In the genomic region with DNA sequence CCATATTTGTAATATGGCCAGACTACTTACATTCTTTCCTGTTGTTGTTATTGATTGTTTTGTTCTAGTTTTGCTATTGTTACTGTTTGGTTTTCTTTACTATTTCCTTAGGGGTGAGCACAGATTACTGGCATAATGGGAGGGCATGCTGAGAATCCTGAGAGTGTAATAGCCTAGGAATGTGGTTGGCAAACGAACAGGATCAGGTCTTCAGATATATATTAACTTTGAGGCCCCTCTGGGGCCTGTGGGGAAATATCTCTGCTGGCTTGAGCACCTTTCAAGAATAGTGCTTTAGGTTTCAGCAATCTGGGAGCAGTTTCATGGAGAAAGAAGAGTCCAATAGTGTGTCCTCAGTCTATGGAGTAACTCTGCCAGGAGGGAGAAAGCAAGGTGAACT, we compare ENCODE assay signal across 23 cellular contexts.
"Had no signal": no experiment of that assay in that cellular context is flagged by ENCODE, and none has a peak within 500 bp of the region (broad histone marks: within the 10 kb centered on the region; RNA-seq: fewer than 3 reads in every experiment).

No MANE protein-coding gene starts in this region.

- H3K4me3 Mint-ChIP-seq: activated B cell treated with CpG ODN at 0.5 μM for 24 hours; activated CD8-positive, alpha-beta T cell treated with anti-CD3 and anti-CD28 coated beads, Interleukin-2, amount 10 ng/mL, durations not matched to agents 7 days and 5 days; activated naive CD8-positive, alpha-beta T cell treated with anti-CD3 and anti-CD28 coated beads, Interleukin-2, amount 10 ng/mL, durations not matched to agents 7 days and 5 days; activated T-cell treated with anti-CD3 and anti-CD28 coated beads, Interleukin-2, amount 50 U/mL, for 24 hours; brain; neural progenitor cell; stimulated activated effector memory CD8-positive, alpha-beta T cell treated with anti-CD3 and anti-CD28 coated beads, Interleukin-12 subunit alpha, Interleukin-12 subunit beta, amount 100 ng/mL, for 72 hours; T-helper 2 cell treated with Interferon-gamma antibody and Interleukin-4, amounts not matched to agents 5 μg/mL and 100 μg/mL, for 36 hours; type B pancreatic cell had no signal

- H3K27ac Mint-ChIP-seq: activated B cell treated with CpG ODN at 0.5 μM for 24 hours; activated CD8-positive, alpha-beta T cell treated with anti-CD3 and anti-CD28 coated beads, Interleukin-2, amount 10 ng/mL, durations not matched to agents 7 days and 5 days; activated naive CD8-positive, alpha-beta T cell treated with anti-CD3 and anti-CD28 coated beads, Interleukin-2, amount 10 ng/mL, durations not matched to agents 7 days and 5 days; activated T-cell treated with anti-CD3 and anti-CD28 coated beads, Interleukin-2, amount 50 U/mL, for 24 hours; activated T-helper 2 cell treated with anti-CD3 and anti-CD28 coated beads, Interferon-gamma antibody, Interleukin-2, Interleukin-4, amounts not matched to agents 10 μg/mL and 5 μg/mL and 100 μg/mL, durations not matched to agents 14 hours and 24 hours and 36 hours; brain; neural progenitor cell; stimulated activated effector memory CD8-positive, alpha-beta T cell treated with anti-CD3 and anti-CD28 coated beads, Interleukin-12 subunit alpha, Interleukin-12 subunit beta, amount 100 ng/mL, for 72 hours; T-helper 2 cell treated with Interferon-gamma antibody and Interleukin-4, amounts not matched to agents 5 μg/mL and 100 μg/mL, for 36 hours; type B pancreatic cell had no signal

- ATAC-seq: activated CD8-positive, alpha-beta T cell treated with anti-CD3 and anti-CD28 coated beads, Interleukin-2, amount 10 ng/mL, durations not matched to agents 7 days and 5 days; gastroesophageal sphincter; heart right ventricle; left colon; stimulated activated effector memory CD8-positive, alpha-beta T cell treated with anti-CD3 and anti-CD28 coated beads, Interleukin-12 subunit alpha, Interleukin-12 subunit beta, amount 100 ng/mL, for 72 hours had no signal

- H3K9me3 ChIP-seq: gastroesophageal sphincter, ovary, sigmoid colon, SK-N-SH, testis had no signal

- H3K4me1 Mint-ChIP-seq: activated B cell treated with CpG ODN at 0.5 μM for 24 hours; activated naive CD8-positive, alpha-beta T cell treated with anti-CD3 and anti-CD28 coated beads, Interleukin-2, amount 10 ng/mL, durations not matched to agents 7 days and 5 days; brain; stimulated activated effector memory CD8-positive, alpha-beta T cell treated with anti-CD3 and anti-CD28 coated beads, Interleukin-12 subunit alpha, Interleukin-12 subunit beta, amount 100 ng/mL, for 72 hours had no signal

- H3K27me3 ChIP-seq: gastroesophageal sphincter, heart right ventricle, neural progenitor cell, ovary, sigmoid colon, testis had no signal

- H3K4me3 ChIP-seq: dorsolateral prefrontal cortex, gastroesophageal sphincter, heart right ventricle, neural progenitor cell, ovary, sigmoid colon, testis had no signal

- H3K4me1 ChIP-seq: gastroesophageal sphincter, heart right ventricle, sigmoid colon, testis had no signal

- H3K27ac ChIP-seq: dorsolateral prefrontal cortex, gastroesophageal sphincter, heart right ventricle, neural progenitor cell, ovary, sigmoid colon, testis had no signal

- H3K36me3 ChIP-seq: gastroesophageal sphincter, heart right ventricle, neural progenitor cell, ovary, sigmoid colon had no signal

- H3K27me3 Mint-ChIP-seq: activated B cell treated with CpG ODN at 0.5 μM for 24 hours; activated T-cell treated with anti-CD3 and anti-CD28 coated beads, Interleukin-2, amount 50 U/mL, for 24 hours; brain; type B pancreatic cell had no signal

- H3K36me3 Mint-ChIP-seq: activated naive CD8-positive, alpha-beta T cell treated with anti-CD3 and anti-CD28 coated beads, Interleukin-2, amount 10 ng/mL, durations not matched to agents 7 days and 5 days; brain; stimulated activated effector memory CD8-positive, alpha-beta T cell treated with anti-CD3 and anti-CD28 coated beads, Interleukin-12 subunit alpha, Interleukin-12 subunit beta, amount 100 ng/mL, for 72 hours; type B pancreatic cell had no signal

- DNase-seq: activated B cell treated with CpG ODN at 0.5 μM for 24 hours; activated CD4-positive, alpha-beta T cell treated with anti-CD3 and anti-CD28 coated beads for 48 hours; activated CD8-positive, alpha-beta T cell treated with anti-CD3 and anti-CD28 coated beads, Interleukin-2, amount 10 ng/mL, durations not matched to agents 7 days and 5 days; activated naive CD4-positive, alpha-beta T cell treated with Interleukin-2 at 50 U/mL for 16 hours; activated naive CD8-positive, alpha-beta T cell treated with anti-CD3 and anti-CD28 coated beads, Interleukin-2, amount 10 ng/mL, durations not matched to agents 7 days and 5 days; activated T-cell treated with anti-CD3 and anti-CD28 coated beads, Interleukin-2, amount 50 U/mL, for 24 hours; amygdala; caudate nucleus; dorsolateral prefrontal cortex; heart right ventricle; left colon; ovary; sigmoid colon; SK-N-SH; stimulated activated CD4-positive, alpha-beta T cell treated with anti-CD3 and anti-CD28 coated beads, Interleukin-4, amount 100 ng/mL, for 24 hours; testis had no signal

- H3K9me3 Mint-ChIP-seq: activated B cell treated with CpG ODN at 0.5 μM for 24 hours; activated naive CD8-positive, alpha-beta T cell treated with anti-CD3 and anti-CD28 coated beads, Interleukin-2, amount 10 ng/mL, durations not matched to agents 7 days and 5 days; activated T-cell treated with anti-CD3 and anti-CD28 coated beads, Interleukin-2, amount 50 U/mL, for 24 hours; activated T-helper 2 cell treated with anti-CD3 and anti-CD28 coated beads, Interferon-gamma antibody, Interleukin-2, Interleukin-4, amounts not matched to agents 10 μg/mL and 5 μg/mL and 100 μg/mL, durations not matched to agents 14 hours and 24 hours and 36 hours; brain; T-helper 2 cell treated with Interferon-gamma antibody and Interleukin-4, amounts not matched to agents 5 μg/mL and 100 μg/mL, for 36 hours had no signal
